2 cellular contexts compared by ENCODE assay signal in genomic region chr2:168691221-168691620, GRCh38.
TF ChIP-seq lines count a peak whose summit lies in the region.

No MANE protein-coding gene starts in this region.

TF ChIP-seq in HepG2, 621 proteins besides CTCF, POLR2A, EP300 and RAD21 (continues in another document):
- TF ChIP-seq ZBTB43 (CRISPR knock-in tag; conservative IDR thresholded peaks at IDR 0.05): no peak
- no peak for TF ChIP-seq BORCS8-MEF2B (CRISPR knock-in tag; IDR thresholded peaks at IDR 0.05)
- TF ChIP-seq SRSF4 (IDR thresholded peaks at IDR 0.05; ENCODE audit: low read depth, low read length, poor library complexity, severe bottlenecking): no peak
- no peak for TF ChIP-seq SKI (IDR thresholded peaks at IDR 0.05; ENCODE audit: partially characterized antibody)
- no peak for TF ChIP-seq PBX3 (CRISPR knock-in tag; IDR thresholded peaks at IDR 0.05; ENCODE audit: borderline replicate concordance)
- TF ChIP-seq PRDM15 (CRISPR knock-in tag; IDR thresholded peaks at IDR 0.05): no peak
- TF ChIP-seq PRPF4 (IDR thresholded peaks at IDR 0.05; ENCODE audit: low read depth, low read length, poor library complexity, severe bottlenecking): no peak
- no peak for TF ChIP-seq CREM (IDR thresholded peaks at IDR 0.05)
- TF ChIP-seq CREM (CRISPR knock-in tag; IDR thresholded peaks at IDR 0.05): no peak
- no peak for TF ChIP-seq HIC2 (CRISPR knock-in tag; IDR thresholded peaks at IDR 0.05; ENCODE audit: low read depth)
- no peak for TF ChIP-seq ZNF281 (CRISPR knock-in tag; IDR thresholded peaks at IDR 0.05; ENCODE audit: borderline replicate concordance)

TF ChIP-seq in WTC11, 78 proteins besides CTCF, POLR2A, EP300 and RAD21:
- TF ChIP-seq ZNF263 (CRISPR knock-in tag; IDR thresholded peaks at IDR 0.05; ENCODE audit: low read depth) (no peak), ZNF671 (CRISPR knock-in tag; IDR thresholded peaks at IDR 0.05) (no peak), ZNF219 (CRISPR knock-in tag; IDR thresholded peaks at IDR 0.05; ENCODE audit: borderline replicate concordance) (no peak), NR2C2 (CRISPR knock-in tag; IDR thresholded peaks at IDR 0.05) (no peak), ZNF396 (CRISPR knock-in tag; IDR thresholded peaks at IDR 0.05; ENCODE audit: borderline replicate concordance) (no peak), USF1 (CRISPR knock-in tag; IDR thresholded peaks at IDR 0.05) (no peak), E2F5 (CRISPR knock-in tag; IDR thresholded peaks at IDR 0.05) (no peak), EMX1 (CRISPR knock-in tag; IDR thresholded peaks at IDR 0.05) (no peak), MAX (CRISPR knock-in tag; IDR thresholded peaks at IDR 0.05) (no peak), PRDM15 (CRISPR knock-in tag; IDR thresholded peaks at IDR 0.05) (no peak), SMAD4 (CRISPR knock-in tag; IDR thresholded peaks at IDR 0.05) (no peak), FOXJ3 (CRISPR knock-in tag; IDR thresholded peaks at IDR 0.05; ENCODE audit: borderline replicate concordance) (no peak), ZBTB43 (CRISPR knock-in tag; IDR thresholded peaks at IDR 0.05) (no peak), ZNF232 (CRISPR knock-in tag; IDR thresholded peaks at IDR 0.05) (no peak), SOX15 (CRISPR knock-in tag; IDR thresholded peaks at IDR 0.05) (no peak), ZNF138 (CRISPR knock-in tag; conservative IDR thresholded peaks at IDR 0.05) (no peak), AR (CRISPR knock-in tag; IDR thresholded peaks at IDR 0.05) (no peak), NR3C1 (CRISPR knock-in tag; conservative IDR thresholded peaks at IDR 0.05; ENCODE audit: low read depth) (no peak)
TF ChIP-seq in WTC11: peak in this region for 0.
